ENCODE assay signal across 9 cellular contexts in genomic region chr11:10076458-10077141, GRCh38.
DNase-seq lines count a peak whose midpoint lies in the region; ATAC-seq and TF ChIP-seq lines count a peak whose summit lies in the region.
"Had no signal": no experiment of that assay in that cellular context is flagged by ENCODE, and none has a peak within 500 bp of the region (broad histone marks: within the 10 kb centered on the region; RNA-seq: fewer than 3 reads in every experiment).

No MANE protein-coding gene starts in this region.

- H3K27ac ChIP-seq in tibial artery: peak overlapping the region; percentile 34 to 51
- H3K27ac ChIP-seq: skin epidermis had no signal

- peaks cover 0 to 30% (median 0%) of the 10 kb centered on the region in 3 donors for H3K9me3 ChIP-seq in tibial artery

- peaks cover 0 to 15% (median 8%) of the 10 kb centered on the region in 4 donors for H3K4me1 ChIP-seq in tibial artery

- peak; percentile 34 for DNase-seq in GDM1 (lab: John Stamatoyannopoulos, UW)
- peak; percentile 62 for DNase-seq in H4 (ENCODE audit: low spot score)
- DNase-seq in NCI-H748 treated with DMSO at 0.1 percent for 48 hours (lab: John Stamatoyannopoulos, UW): peak; percentile 2
- DNase-seq in amniotic epithelial cell (ENCODE audit: low read depth): peak; percentile 41
- DNase-seq in left colon: peak in 1 of 2 donors; percentile 24
- peak; percentile 55 to 89 for DNase-seq in tibial artery
- DNase-seq in epidermal melanocyte (ENCODE audit: insufficient read length, low spot score): no peak

- no peaks in the 10 kb centered on the region for H3K27me3 ChIP-seq in tibial artery

- intact Hi-C loops in left colon (cut with DNase I, micrococcal nuclease): no loop called here
- intact Hi-C loops in tibial artery (cut with DNase I; ENCODE audit: low total_unique reads): no loop called here

- peak; percentile 16 to 32 for TF ChIP-seq CTCF in tibial artery (IDR thresholded peaks at IDR 0.05)

- ATAC-seq in left colon (peak; percentile 53), HG03139 (IDR thresholded peaks at IDR 0.05; ENCODE audit: unreplicated experiment) (no peak)

- no peaks in the 10 kb centered on the region for H3K36me3 ChIP-seq in tibial artery

- H3K4me3 ChIP-seq in tibial artery: no peak overlapping the region
- H3K4me3 ChIP-seq: skin epidermis had no signal
